In genomic region chr16:11094075-11094593, GRCh38 we compare ENCODE assay signal across 8 cellular contexts.
DNase-seq lines count a peak whose midpoint lies in the region; ATAC-seq and TF ChIP-seq lines count a peak whose summit lies in the region.

No MANE protein-coding gene starts in this region.

- TF ChIP-seq POLR2A in suprapubic skin (IDR thresholded peaks at IDR 0.05): no peak
- TF ChIP-seq POLR2A in testis (IDR thresholded peaks at IDR 0.05): no peak

- H3K9me3 ChIP-seq in suprapubic skin (no peaks in the 10 kb centered on the region), testis (no peaks in the 10 kb centered on the region)

- peak; percentile 9 for DNase-seq in DMS79 (lab: John Stamatoyannopoulos, UW)
- DNase-seq in Jurkat, Clone E6-1 (ENCODE audit: low read depth, low spot score): peak; percentile 97
- peak; percentile 82 for DNase-seq in activated CD8-positive, alpha-beta memory T cell treated with anti-CD3 and anti-CD28 coated beads for 24 hours
- peak; percentile 92 for DNase-seq in kidney tubule cell (ENCODE audit: low spot score)
- DNase-seq in suprapubic skin (ENCODE audit: low spot score in 2 of 2): no peak
- no peak for DNase-seq in testis
- DNase-seq in NCI-H82 treated with DMSO at 0.1 percent for 48 hours (lab: John Stamatoyannopoulos, UW; ENCODE audit: unreplicated experiment): no peak

- WGBS in suprapubic skin: 35% methylated on average over 4 of the region's 4 CpGs
- WGBS in testis, 2 donors: 54 to 55% methylated on average over 3 to 4 of the region's 4 CpGs

- no peaks in the 10 kb centered on the region for H3K36me3 ChIP-seq in suprapubic skin
- no peaks in the 10 kb centered on the region for H3K36me3 ChIP-seq in testis (ENCODE audit: low read depth, missing control alignments)

- H3K4me1 ChIP-seq in suprapubic skin: peaks cover 28% of the 10 kb centered on the region
- H3K4me1 ChIP-seq in testis: no peaks in the 10 kb centered on the region

- TF ChIP-seq CTCF in suprapubic skin (IDR thresholded peaks at IDR 0.05) (no peak), testis (IDR thresholded peaks at IDR 0.05) (no peak)

- H3K27ac ChIP-seq in suprapubic skin (peak overlapping the region; percentile 53), testis (no peak overlapping the region)

- intact Hi-C loops in testis (cut with DNase I; ENCODE audit: low total_unique reads): no loop called here

- peak; percentile 57 for ATAC-seq in GM21367 (IDR thresholded peaks at IDR 0.05; ENCODE audit: unreplicated experiment)

- no peak for TF ChIP-seq EP300 in suprapubic skin (IDR thresholded peaks at IDR 0.05)

- no peaks in the 10 kb centered on the region for H3K27me3 ChIP-seq in suprapubic skin
- H3K27me3 ChIP-seq in testis: no peaks in the 10 kb centered on the region

- H3K4me3 ChIP-seq in Jurkat, Clone E6-1 (ENCODE audit: low read length): peak overlapping the region; percentile 38
- H3K4me3 ChIP-seq in suprapubic skin (no peak overlapping the region), testis (no peak overlapping the region)

Comparison
In these comparisons a context has a peak if more than half of its experiments do, and no peak if none do; other contexts are left out.
1. DNase-seq: peak in DMS79 (single experiment), Jurkat, Clone E6-1 (single experiment), activated CD8-positive, alpha-beta memory T cell treated with anti-CD3 and anti-CD28 coated beads for 24 hours (single experiment) and kidney tubule cell (single experiment); none in suprapubic skin (0 of 2), testis (single experiment) and NCI-H82 treated with DMSO at 0.1 percent for 48 hours (single experiment).